In the genomic region with DNA sequence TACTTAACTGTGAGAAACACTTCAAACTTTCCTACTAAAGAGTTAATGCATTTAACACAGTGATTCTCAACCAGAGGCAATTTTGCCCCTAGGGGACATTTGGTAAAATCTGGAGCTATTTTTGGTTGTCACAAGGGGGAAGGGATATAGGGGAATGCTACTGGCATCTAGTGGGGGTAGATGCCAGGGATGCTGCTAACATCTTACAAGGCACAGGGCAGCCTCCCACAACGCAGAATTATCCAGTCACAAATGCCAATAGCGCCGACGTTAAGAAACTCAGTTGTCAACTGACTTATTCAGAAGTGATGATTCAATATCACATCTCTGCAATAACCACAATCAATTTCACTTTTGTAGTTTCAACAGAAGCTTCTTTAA, we compare ENCODE assay signal across 8 cellular contexts.
DNase-seq lines count a peak whose midpoint lies in the region; ATAC-seq and TF ChIP-seq lines count a peak whose summit lies in the region.

No MANE protein-coding gene starts in this region.

- H3K4me1 ChIP-seq in HUES48 (ENCODE audit: control insufficient read depth, insufficient read depth, low read length), result peaks cover 29% of the 10 kb centered on the region
- H3K4me1 ChIP-seq in rectal smooth muscle tissue (ENCODE audit: control insufficient read depth, insufficient read depth, low read length), result peaks cover 15% of the 10 kb centered on the region

- ATAC-seq in GM18868 (IDR thresholded peaks at IDR 0.05; ENCODE audit: unreplicated experiment), result no peak

- TF ChIP-seq CTCF in epithelial cell of esophagus (IDR thresholded peaks at IDR 0.05; ENCODE audit: insufficient read depth, low read depth, low read length, missing control alignments), result no peak

- DNase-seq in activated CD4-positive, alpha-beta T cell treated with anti-CD3 and anti-CD28 coated beads, Interleukin-2, amount 50 U/mL, for 4 hours, result peak; percentile 51 to 54
- DNase-seq in epithelial cell of esophagus (ENCODE audit: low read depth), result peak; percentile 80
- no peak for DNase-seq in NCI-H146 treated with DMSO at 0.1 percent for 48 hours (lab: John Stamatoyannopoulos, UW; ENCODE audit: unreplicated experiment)
- DNase-seq in NCI-H1930 (lab: John Stamatoyannopoulos, UW), result no peak

- H3K27me3 ChIP-seq in HUES48 (ENCODE audit: control insufficient read depth, insufficient read depth, low read length), result no peaks in the 10 kb centered on the region; the same call in 1 of the 2 replicates
- no peaks in the 10 kb centered on the region for H3K27me3 ChIP-seq in rectal smooth muscle tissue (ENCODE audit: control insufficient read depth, insufficient read depth, low read length)

- H3K27ac ChIP-seq in HUES48 (ENCODE audit: low read depth, low read length), result peak overlapping the region; percentile 62
- H3K27ac ChIP-seq in rectal smooth muscle tissue (ENCODE audit: low read depth, low read length), result peak overlapping the region; percentile 4

- no peaks in the 10 kb centered on the region for H3K36me3 ChIP-seq in HUES48 (ENCODE audit: control insufficient read depth, insufficient read depth, low read length)
- no peaks in the 10 kb centered on the region for H3K36me3 ChIP-seq in rectal smooth muscle tissue (ENCODE audit: control insufficient read depth, insufficient read depth, low read length)

- H3K9me3 ChIP-seq in HUES48 (ENCODE audit: control insufficient read depth, insufficient read depth, low read length), result no peaks in the 10 kb centered on the region

- H3K9ac ChIP-seq in HUES48 (ENCODE audit: low read depth, low read length) (no peak overlapping the region), rectal smooth muscle tissue (ENCODE audit: low read length) (no peak overlapping the region)

- peak overlapping the region; percentile 92 for H3K4me3 ChIP-seq in GM08714 (ENCODE audit: low read length)
- peak overlapping the region; percentile 72 for H3K4me3 ChIP-seq in HUES48 (ENCODE audit: low read depth, low read length)
- H3K4me3 ChIP-seq in epithelial cell of esophagus (ENCODE audit: low read length), result peak overlapping the region; percentile 69
- H3K4me3 ChIP-seq in rectal smooth muscle tissue (ENCODE audit: low read length), result no peak overlapping the region

Comparison
In these comparisons a context has a peak if more than half of its experiments do, and no peak if none do; other contexts are left out.
1. DNase-seq: peak in activated CD4-positive, alpha-beta T cell treated with anti-CD3 and anti-CD28 coated beads, Interleukin-2, amount 50 U/mL, for 4 hours (2 of 2) and epithelial cell of esophagus (single experiment); none in NCI-H146 treated with DMSO at 0.1 percent for 48 hours (single experiment) and NCI-H1930 (0 of 2).